ENCODE assay signal across 8 cellular contexts in the genomic region with DNA sequence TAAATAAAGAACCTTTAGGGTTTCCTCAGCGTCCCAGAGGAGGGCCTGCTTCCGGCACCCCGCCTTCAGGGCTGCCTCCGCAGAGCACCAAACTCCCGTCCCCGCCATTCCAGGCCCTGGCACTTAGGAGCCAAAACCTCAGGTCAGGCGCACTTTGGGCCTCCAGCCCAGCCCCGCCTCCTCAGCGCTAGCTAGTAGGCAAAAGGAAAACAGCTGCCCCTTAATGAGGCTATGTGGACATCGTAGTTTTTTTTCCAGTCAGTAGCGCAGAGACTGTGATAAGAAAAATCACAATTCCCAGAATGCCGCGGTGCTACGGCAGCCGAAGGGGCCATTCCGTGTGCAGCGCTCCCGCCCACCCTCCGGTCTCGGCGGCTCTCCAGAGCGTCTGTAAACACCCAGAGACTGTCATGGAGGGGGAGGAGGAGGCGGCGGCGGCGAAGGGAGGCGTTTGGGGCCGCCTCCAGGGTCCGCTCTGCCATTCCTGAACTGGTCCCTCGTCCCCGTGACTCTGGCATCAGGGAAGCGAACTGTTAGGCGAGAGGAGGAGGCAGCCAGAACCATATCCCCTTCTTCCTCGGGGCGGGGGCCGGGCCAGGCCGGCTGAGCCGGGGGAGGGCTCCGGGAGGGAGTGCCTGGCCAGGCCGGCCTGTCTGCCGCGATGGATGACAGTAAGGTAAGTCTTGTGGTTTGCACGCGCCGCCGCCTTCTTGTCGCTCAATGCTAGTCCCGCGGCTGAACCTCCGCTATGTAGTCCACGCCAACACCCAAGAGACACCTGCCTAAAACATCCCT. TPM values are rescaled to one million over a fixed set of nuclear protein-coding genes. Genes with fewer than 3 reads are reported as not detected.
A peak's percentile ranks its signal among the peaks of the same experiment; 100 is the strongest.
DNase-seq lines count a peak whose midpoint lies in the region; TF ChIP-seq lines count a peak whose summit lies in the region.

A gene with protein sequence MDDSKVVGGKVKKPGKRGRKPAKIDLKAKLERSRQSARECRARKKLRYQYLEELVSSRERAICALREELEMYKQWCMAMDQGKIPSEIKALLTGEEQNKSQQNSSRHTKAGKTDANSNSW (plus strand): TSS at position 365 of the 795 bp plus-strand sequence. CDS start 297 bp downstream, at position 662.

- TF ChIP-seq CTCF in Loucy (conservative IDR thresholded peaks at IDR 0.05; ENCODE audit: low read length) = no peak
- no peak for TF ChIP-seq CTCF in fibroblast of villous mesenchyme (IDR thresholded peaks at IDR 0.05; ENCODE audit: insufficient read depth, low read depth, low read length)
- peak; percentile 29 for TF ChIP-seq CTCF in neural cell (IDR thresholded peaks at IDR 0.05; ENCODE audit: poor library complexity, severe bottlenecking)
- TF ChIP-seq CTCF in stomach (IDR thresholded peaks at IDR 0.05) = no peak

- H3K79me2 ChIP-seq in Loucy (ENCODE audit: insufficient read depth, low read length) (no peaks in the 10 kb centered on the region), neural cell (replicated peaks; ENCODE audit: insufficient read depth, low read length) (peaks cover 16% of the 10 kb centered on the region)

- 0 to 1% (median 0%) methylated on average over 22 to 51 of the region's 51 CpGs for WGBS in stomach, 5 donors

- peak within 1 kb of the TSS; percentile 83 for H3K4me2 ChIP-seq in Loucy (ENCODE audit: low read depth, low read length, poor library complexity, severe bottlenecking)
- H3K4me2 ChIP-seq in neural cell (ENCODE audit: low read length) = peak within 1 kb of the TSS; percentile 80

- H3K4me1 ChIP-seq in Loucy (ENCODE audit: insufficient read depth, low read length, poor library complexity, severe bottlenecking) = peaks cover 12% of the 10 kb centered on the region
- peaks cover 15 to 51% (median 33%) of the 10 kb centered on the region in 4 donors for H3K4me1 ChIP-seq in stomach

- no peak for TF ChIP-seq POLR2A in stomach (IDR thresholded peaks at IDR 0.05)

- H3K4me3 ChIP-seq in Loucy (ENCODE audit: low read length, poor library complexity, severe bottlenecking) = peak within 1 kb of the TSS; percentile 92
- H3K4me3 ChIP-seq in fibroblast of villous mesenchyme (ENCODE audit: low read depth, low read length) = peak within 1 kb of the TSS; percentile 79
- peak within 1 kb of the TSS; percentile 95 for H3K4me3 ChIP-seq in neural cell (ENCODE audit: low read length)
- H3K4me3 ChIP-seq in stomach = peak within 1 kb of the TSS; percentile 77 to 86 (median 83)

- H2AFZ ChIP-seq in Loucy (ENCODE audit: low read length) (peak within 1 kb of the TSS; percentile 97), neural cell (ENCODE audit: low read depth, low read length) (peak within 1 kb of the TSS; percentile 90)

- peak; percentile 47 for TF ChIP-seq RAD21 in neural cell (conservative IDR thresholded peaks at IDR 0.05)

- H3K27me3 ChIP-seq in Loucy (ENCODE audit: insufficient read depth, low read length, poor library complexity, severe bottlenecking) (no peaks in the 10 kb centered on the region), neural cell (ENCODE audit: insufficient read depth, low read depth, low read length) (no peaks in the 10 kb centered on the region), stomach (no peaks in the 10 kb centered on the region)

- DNase-seq in ELF-1 (ENCODE audit: low read depth, low spot score) (peak; percentile 98), H4 (ENCODE audit: low spot score) (peak; percentile 98), SHP77 treated with DMSO at 0.1 percent for 48 hours (lab: John Stamatoyannopoulos, UW) (peak; percentile 79), activated gamma-delta T cell treated with Interleukin-2 at 50 U/mL for 16 hours (peak; percentile 78), fibroblast of villous mesenchyme (ENCODE audit: low read depth) (peak; percentile 97), stomach (peak; percentile 92)

- H3K27ac ChIP-seq in neural cell (ENCODE audit: low read length) (peak within 1 kb of the TSS; percentile 86), stomach (peak within 1 kb of the TSS; percentile 92 to 97 (median 94))

- H3F3A ChIP-seq in Loucy (ENCODE audit: low read depth) (no peaks in the 10 kb centered on the region), neural cell (ENCODE audit: insufficient read depth, low read length, poor library complexity, severe bottlenecking) (peaks cover 4% of the 10 kb centered on the region)

- H3K9me3 ChIP-seq in Loucy (ENCODE audit: insufficient read depth, low read depth, low read length) (no peaks in the 10 kb centered on the region), neural cell (ENCODE audit: low read length) (no peaks in the 10 kb centered on the region), stomach (no peaks in the 10 kb centered on the region)

- peak within 1 kb of the TSS; percentile 85 for H3K9ac ChIP-seq in Loucy (ENCODE audit: low read depth, low read length, poor library complexity, severe bottlenecking)
- H3K9ac ChIP-seq in neural cell (ENCODE audit: low read length) = peak within 1 kb of the TSS; percentile 91

- H3K36me3 ChIP-seq in Loucy (ENCODE audit: insufficient read depth, low read length) (no peaks in the 10 kb centered on the region), neural cell (ENCODE audit: insufficient read depth, low read length) (no peaks in the 10 kb centered on the region), stomach (peaks cover 0 to 12% (median 4%) of the 10 kb centered on the region in 4 donors)

- intact Hi-C loops in stomach (cut with DNase I; ENCODE audit: low total_unique reads) = no loop called here

- H3K9me2 ChIP-seq in Loucy (replicated peaks; ENCODE audit: low read depth, low read length) (no peaks in the 10 kb centered on the region), neural cell (ENCODE audit: insufficient read depth, low read length) (no peaks in the 10 kb centered on the region)

- H4K20me1 ChIP-seq in Loucy (ENCODE audit: insufficient read depth, low read length, poor library complexity, severe bottlenecking) (no peaks in the 10 kb centered on the region), neural cell (ENCODE audit: insufficient read depth) (no peaks in the 10 kb centered on the region)

- peak; percentile 65 for TF ChIP-seq EP300 in neural cell (conservative IDR thresholded peaks at IDR 0.05; ENCODE audit: poor library complexity, severe bottlenecking)
- TF ChIP-seq EP300 in stomach (IDR thresholded peaks at IDR 0.05) = peak; percentile 67

TF ChIP-seq in neural cell, 6 proteins besides CTCF, POLR2A, EP300 and RAD21:
- TF ChIP-seq SMC3 (conservative IDR thresholded peaks at IDR 0.05; ENCODE audit: poor library complexity) = peak; percentile 51
- TF ChIP-seq, protein P1, sequence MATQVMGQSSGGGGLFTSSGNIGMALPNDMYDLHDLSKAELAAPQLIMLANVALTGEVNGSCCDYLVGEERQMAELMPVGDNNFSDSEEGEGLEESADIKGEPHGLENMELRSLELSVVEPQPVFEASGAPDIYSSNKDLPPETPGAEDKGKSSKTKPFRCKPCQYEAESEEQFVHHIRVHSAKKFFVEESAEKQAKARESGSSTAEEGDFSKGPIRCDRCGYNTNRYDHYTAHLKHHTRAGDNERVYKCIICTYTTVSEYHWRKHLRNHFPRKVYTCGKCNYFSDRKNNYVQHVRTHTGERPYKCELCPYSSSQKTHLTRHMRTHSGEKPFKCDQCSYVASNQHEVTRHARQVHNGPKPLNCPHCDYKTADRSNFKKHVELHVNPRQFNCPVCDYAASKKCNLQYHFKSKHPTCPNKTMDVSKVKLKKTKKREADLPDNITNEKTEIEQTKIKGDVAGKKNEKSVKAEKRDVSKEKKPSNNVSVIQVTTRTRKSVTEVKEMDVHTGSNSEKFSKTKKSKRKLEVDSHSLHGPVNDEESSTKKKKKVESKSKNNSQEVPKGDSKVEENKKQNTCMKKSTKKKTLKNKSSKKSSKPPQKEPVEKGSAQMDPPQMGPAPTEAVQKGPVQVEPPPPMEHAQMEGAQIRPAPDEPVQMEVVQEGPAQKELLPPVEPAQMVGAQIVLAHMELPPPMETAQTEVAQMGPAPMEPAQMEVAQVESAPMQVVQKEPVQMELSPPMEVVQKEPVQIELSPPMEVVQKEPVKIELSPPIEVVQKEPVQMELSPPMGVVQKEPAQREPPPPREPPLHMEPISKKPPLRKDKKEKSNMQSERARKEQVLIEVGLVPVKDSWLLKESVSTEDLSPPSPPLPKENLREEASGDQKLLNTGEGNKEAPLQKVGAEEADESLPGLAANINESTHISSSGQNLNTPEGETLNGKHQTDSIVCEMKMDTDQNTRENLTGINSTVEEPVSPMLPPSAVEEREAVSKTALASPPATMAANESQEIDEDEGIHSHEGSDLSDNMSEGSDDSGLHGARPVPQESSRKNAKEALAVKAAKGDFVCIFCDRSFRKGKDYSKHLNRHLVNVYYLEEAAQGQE (IDR thresholded peaks at IDR 0.05; ENCODE audit: borderline replicate concordance) = peak; percentile 77
- peak; percentile 54 for TF ChIP-seq MXI1 (conservative IDR thresholded peaks at IDR 0.05; ENCODE audit: poor library complexity, severe bottlenecking)
- TF ChIP-seq EZH2 (IDR thresholded peaks at IDR 0.05; ENCODE audit: borderline replicate concordance, insufficient read depth, low read length, poor library complexity, severe bottlenecking) = no peak
- peak; percentile 76 for TF ChIP-seq TAF1 (IDR thresholded peaks at IDR 0.05; ENCODE audit: low read depth)
- peak; percentile 89 for TF ChIP-seq POLR2AphosphoS5 (IDR thresholded peaks at IDR 0.05)

RNA-seq across cellular contexts. Expression of the gene that starts here (rescaled TPM):
- total RNA-seq in H4 (2014; rRNA removed; shearing (Covaris generic)) = 29.9 and 35.4 TPM in 2 replicates
- total RNA-seq in fibroblast of villous mesenchyme (25.1 and 33.2 TPM in 2 replicates), stomach (10 to 100 TPM in 4 of 5 donors, 1 to 10 TPM in 1; 8.2 to 42.0 (median 34.1) TPM)
- polyA plus RNA-seq in neural cell (27.5 and 29.9 TPM in 2 replicates), stomach (10 to 100 TPM; 12.1 to 33.8 (median 29.8) TPM)
- 40.2 and 44.1 TPM in 2 replicates for polyA minus RNA-seq in neural cell

Comparison
In these comparisons a context has a peak if more than half of its experiments do, and no peak if none do; other contexts are left out.
1. Peak in every context shown above with its lines: DNase-seq, H3K4me3 ChIP-seq and H3K27ac ChIP-seq.